In genomic region chr4:78267790-78268189, GRCh38 we compare ENCODE assay signal across 18 cellular contexts.
DNase-seq lines count a peak whose midpoint lies in the region; ATAC-seq and TF ChIP-seq lines count a peak whose summit lies in the region.
"Had no signal": no experiment of that assay in that cellular context is flagged by ENCODE, and none has a peak within 500 bp of the region (broad histone marks: within the 10 kb centered on the region; RNA-seq: fewer than 3 reads in every experiment).

No MANE protein-coding gene starts in this region.

- H3K27ac ChIP-seq in neuronal stem cell (replicated peaks; ENCODE audit: low read length), result no peak overlapping the region
- H3K27ac ChIP-seq: BLaER1 treated with 17β-estradiol and CSF1 and Interleukin-3, amounts not matched to agents 10 nM and 100 nM; HL-60 had no signal

- no peak overlapping the region for H2BK15ac ChIP-seq in neuronal stem cell (ENCODE audit: low read length)

- in situ Hi-C loops in SK-MEL-5 (cut with HindIII; ENCODE audit: low pct_unique_long_range_greater_than_20kb, low sequenced_read_pairs), result no loop called here

- no peak overlapping the region for H2BK12ac ChIP-seq in neuronal stem cell (ENCODE audit: low read length)

- DNase-seq in COLO829 (ENCODE audit: low spot score) (peak; percentile 93), SK-MEL-5 (ENCODE audit: low read depth, low spot score) (peak; percentile 12), foreskin melanocyte (peak; percentile 57), neuronal stem cell (ENCODE audit: low spot score) (no peak), SK-N-DZ (ENCODE audit: low spot score) (no peak), HEK293T (ENCODE audit: extremely low spot score) (no peak)
- DNase-seq: 8988T; CD8-positive, alpha-beta T cell; COR-L47; DMS 273 treated with DMSO at 0.1 percent for 48 hours; GOT3; IMR-90 had no signal

- no peak overlapping the region for H3K4me2 ChIP-seq in neuronal stem cell (ENCODE audit: insufficient read depth, low read length, poor library complexity, severe bottlenecking)
- H3K4me2 ChIP-seq: BLaER1 treated with 17β-estradiol and CSF1 and Interleukin-3, amounts not matched to agents 10 nM and 100 nM had no signal

- peak overlapping the region; percentile 17 for H3K18ac ChIP-seq in neuronal stem cell (ENCODE audit: low read length)

- H3K27me3 ChIP-seq in neuronal stem cell (ENCODE audit: control insufficient read depth in 3 of 3, insufficient read depth in 3 of 3, low read depth in 1 of 3, low read length in 3 of 3), result no peaks in the 10 kb centered on the region
- H3K27me3 ChIP-seq: BLaER1 treated with 17β-estradiol and CSF1 and Interleukin-3, amounts not matched to agents 10 nM and 100 nM had no signal

- H2BK120ac ChIP-seq in neuronal stem cell (ENCODE audit: low read depth, low read length), result no peak overlapping the region

- no peak overlapping the region for H4K8ac ChIP-seq in neuronal stem cell (ENCODE audit: low read depth, low read length)

- H3K4ac ChIP-seq in neuronal stem cell (ENCODE audit: low read length), result no peak overlapping the region

- H2AFZ ChIP-seq in neuronal stem cell (ENCODE audit: low read length), result no peak overlapping the region

- WGBS in neuronal stem cell (ENCODE audit: extremely low coverage in 2 of 2, insufficient read length in 2 of 2, insufficient replicate concordance in 1 of 2), 2 donors, result no CpG with 5 or more reads among the region's 7 CpGs

- no peak overlapping the region for H2AK5ac ChIP-seq in neuronal stem cell (ENCODE audit: low read depth, low read length)

- peaks cover 0 to 7% of the 10 kb centered on the region in 2 donors for H3K36me3 ChIP-seq in neuronal stem cell (replicated peaks in 1 of 2; ENCODE audit: control insufficient read depth in 2 of 2, insufficient read depth in 2 of 2, low read length in 2 of 2)
- H3K36me3 ChIP-seq: BLaER1 treated with 17β-estradiol and CSF1 and Interleukin-3, amounts not matched to agents 10 nM and 100 nM; HAP-1 had no signal

- H2BK5ac ChIP-seq in neuronal stem cell (ENCODE audit: low read length), result no peak overlapping the region

- no peak overlapping the region for H4K91ac ChIP-seq in neuronal stem cell (ENCODE audit: low read depth, low read length, poor library complexity)

- no peak overlapping the region for H3K4me3 ChIP-seq in neuronal stem cell (ENCODE audit: low read length in 2 of 2)
- H3K4me3 ChIP-seq: BLaER1 treated with 17β-estradiol and CSF1 and Interleukin-3, amounts not matched to agents 10 nM and 100 nM; HAP-1; K562 had no signal

- H3K14ac ChIP-seq in neuronal stem cell (ENCODE audit: low read length), result no peak overlapping the region

- H3K79me1 ChIP-seq in neuronal stem cell (ENCODE audit: low read depth, low read length), result no peaks in the 10 kb centered on the region

- CTCF ChIA-PET in HEK293T (lab: Yijun Ruan, JAX), result no interaction called here

- H3K9ac ChIP-seq in neuronal stem cell (ENCODE audit: low read depth, low read length, poor library complexity), result peak overlapping the region; percentile 50
- H3K9ac ChIP-seq: BLaER1 treated with 17β-estradiol and CSF1 and Interleukin-3, amounts not matched to agents 10 nM and 100 nM had no signal

- POLR2A ChIA-PET in HEK293T (lab: Yijun Ruan, JAX), result no interaction called here

- ATAC-seq in GM21447 (IDR thresholded peaks at IDR 0.05; ENCODE audit: unreplicated experiment), result no peak
- ATAC-seq in GM18861 (IDR thresholded peaks at IDR 0.05; ENCODE audit: unreplicated experiment), result no peak
- ATAC-seq: CD8-positive, alpha-beta T cell; K562 had no signal

- H3K9me3 ChIP-seq in neuronal stem cell (replicated peaks in 1 of 2; ENCODE audit: control insufficient read depth in 2 of 2, insufficient read depth in 1 of 2, low read depth in 1 of 2, low read length in 2 of 2), result peaks cover 3 to 5% of the 10 kb centered on the region in 2 donors
- H3K9me3 ChIP-seq: HAP-1 had no signal

- H3K4me1 ChIP-seq in neuronal stem cell (ENCODE audit: control insufficient read depth in 2 of 2, insufficient read depth in 1 of 2, low read depth in 1 of 2, low read length in 2 of 2), result peaks cover 0 to 1% of the 10 kb centered on the region in 2 donors
- H3K4me1 ChIP-seq: BLaER1 treated with 17β-estradiol and CSF1 and Interleukin-3, amounts not matched to agents 10 nM and 100 nM; HAP-1 had no signal

- H3K23ac ChIP-seq in neuronal stem cell (ENCODE audit: low read depth, low read length, poor library complexity), result no peak overlapping the region

TF ChIP-seq in HEK293T, 16 proteins besides CTCF, POLR2A, EP300 and RAD21:
- TF ChIP-seq LEF1 (IDR thresholded peaks at IDR 0.05; ENCODE audit: borderline replicate concordance) (no peak), FOXM1 (IDR thresholded peaks at IDR 0.05; ENCODE audit: borderline replicate concordance) (no peak), ZNF384 (IDR thresholded peaks at IDR 0.05) (no peak), L3MBTL2 (conservative IDR thresholded peaks at IDR 0.05) (no peak), HDGF (IDR thresholded peaks at IDR 0.05; ENCODE audit: borderline replicate concordance) (no peak), TARDBP (IDR thresholded peaks at IDR 0.05) (no peak), FOXK2 (IDR thresholded peaks at IDR 0.05) (no peak), CTBP1 (IDR thresholded peaks at IDR 0.05; ENCODE audit: borderline replicate concordance) (no peak), PKNOX1 (IDR thresholded peaks at IDR 0.05) (no peak), NFRKB (IDR thresholded peaks at IDR 0.05) (no peak), SUZ12 (IDR thresholded peaks at IDR 0.05) (no peak), ARNT (IDR thresholded peaks at IDR 0.05) (no peak), BHLHE40 (IDR thresholded peaks at IDR 0.05; ENCODE audit: borderline replicate concordance) (no peak), SP1 (IDR thresholded peaks at IDR 0.05) (no peak), FOXA1 (IDR thresholded peaks at IDR 0.05) (no peak), ELF4 (IDR thresholded peaks at IDR 0.05) (no peak)

Comparison
In these comparisons a context has a peak if more than half of its experiments do, and no peak if none do; other contexts are left out.
1. DNase-seq: peak in COLO829 (single experiment), SK-MEL-5 (single experiment) and foreskin melanocyte (single experiment); none in neuronal stem cell (single experiment), SK-N-DZ (single experiment) and HEK293T (single experiment).